Comparison of ENCODE assay signal across 22 cellular contexts in the genomic region with DNA sequence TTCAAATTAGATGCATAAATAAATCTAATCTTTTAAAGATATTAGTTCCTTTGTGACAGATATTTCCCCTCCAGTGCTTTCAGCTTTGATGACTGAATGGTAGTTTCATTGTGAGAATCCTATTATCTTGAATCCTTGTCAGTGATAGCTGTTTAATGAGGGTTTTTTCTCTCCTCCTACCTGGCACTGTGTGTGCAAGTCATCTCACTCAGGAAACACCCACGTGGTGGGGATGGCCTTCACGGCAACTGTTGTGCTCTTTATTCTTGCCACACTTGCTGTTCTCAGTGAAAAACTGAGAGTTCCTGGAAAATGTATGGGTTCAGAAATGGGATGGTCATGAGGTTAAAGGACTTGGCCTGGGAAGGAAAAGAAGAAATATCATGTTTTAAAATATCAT.
DNase-seq lines count a peak whose midpoint lies in the region; ATAC-seq and TF ChIP-seq lines count a peak whose summit lies in the region.
"Had no signal": no experiment of that assay in that cellular context is flagged by ENCODE, and none has a peak within 500 bp of the region (broad histone marks: within the 10 kb centered on the region; RNA-seq: fewer than 3 reads in every experiment).

No MANE protein-coding gene starts in this region.

- H2AFZ ChIP-seq in neural progenitor cell (replicated peaks): no peak overlapping the region

- H3K4me3 Mint-ChIP-seq in neural progenitor cell: no peak overlapping the region
- no peak overlapping the region for H3K4me3 Mint-ChIP-seq in effector memory CD8-positive, alpha-beta T cell
- H3K4me3 Mint-ChIP-seq: CD4-positive, alpha-beta memory T cell had no signal

- no peak overlapping the region for H3K4me3 ChIP-seq in neural progenitor cell
- H3K4me3 ChIP-seq: BLaER1, MG63 had no signal

- peaks cover 2% of the 10 kb centered on the region for H3K27me3 Mint-ChIP-seq in neural progenitor cell (ENCODE audit: insufficient read depth, low read depth)
- H3K27me3 Mint-ChIP-seq in effector memory CD8-positive, alpha-beta T cell: no peaks in the 10 kb centered on the region

- peak overlapping the region; percentile 3 for H3K27ac Mint-ChIP-seq in neural progenitor cell
- no peak overlapping the region for H3K27ac Mint-ChIP-seq in effector memory CD8-positive, alpha-beta T cell
- H3K27ac Mint-ChIP-seq: CD4-positive, alpha-beta memory T cell had no signal

- no peaks in the 10 kb centered on the region for H3K27me3 ChIP-seq in neural progenitor cell
- H3K27me3 ChIP-seq: BLaER1, MG63 had no signal

- H3K4me1 ChIP-seq in neural progenitor cell: peaks cover 11% of the 10 kb centered on the region
- H3K4me1 ChIP-seq: BLaER1 had no signal

- H3K79me2 ChIP-seq in neural progenitor cell (ENCODE audit: low read depth): no peaks in the 10 kb centered on the region

- H3F3A ChIP-seq in neural progenitor cell (ENCODE audit: low read depth): no peaks in the 10 kb centered on the region

- no peaks in the 10 kb centered on the region for H4K20me1 ChIP-seq in neural progenitor cell (ENCODE audit: low read depth)
- H4K20me1 ChIP-seq: BLaER1 had no signal

- peaks cover 5% of the 10 kb centered on the region for H3K36me3 Mint-ChIP-seq in neural progenitor cell
- no peaks in the 10 kb centered on the region for H3K36me3 Mint-ChIP-seq in effector memory CD8-positive, alpha-beta T cell (ENCODE audit: insufficient read depth)
- H3K36me3 Mint-ChIP-seq: CD4-positive, alpha-beta memory T cell had no signal

- H3K36me3 ChIP-seq in neural progenitor cell: no peaks in the 10 kb centered on the region
- H3K36me3 ChIP-seq: BLaER1, MG63 had no signal

- peaks cover 11% of the 10 kb centered on the region for H3K9me3 Mint-ChIP-seq in neural progenitor cell
- H3K9me3 Mint-ChIP-seq in effector memory CD8-positive, alpha-beta T cell: no peaks in the 10 kb centered on the region

- H3K27ac ChIP-seq in neural progenitor cell: no peak overlapping the region
- H3K27ac ChIP-seq: BLaER1 had no signal

- H3K4me2 ChIP-seq in neural progenitor cell: no peak overlapping the region
- H3K4me2 ChIP-seq: BLaER1 had no signal

- peak; percentile 38 for DNase-seq in activated CD4-positive, alpha-beta T cell treated with anti-CD3 and anti-CD28 coated beads for 48 hours
- no peak for DNase-seq in activated CD4-positive, alpha-beta T cell treated with anti-CD3 and anti-CD28 coated beads, Interleukin-2, amount 50 U/mL, for 1 hour
- peak; percentile 7 for DNase-seq in stimulated activated CD4-positive, alpha-beta T cell treated with anti-CD3 and anti-CD28 coated beads, Interleukin-1b, Interleukin-23, amount 100 ng/mL, for 48 hours
- DNase-seq in stimulated activated CD4-positive, alpha-beta T cell treated with anti-CD3 and anti-CD28 coated beads, Interleukin-2, amount 100 ng/mL, for 48 hours: no peak
- DNase-seq in neural progenitor cell (ENCODE audit: low spot score) (no peak), NCI-H2171 treated with DMSO at 0.1 percent for 48 hours (lab: John Stamatoyannopoulos, UW) (no peak)
- no peak for DNase-seq in effector memory CD8-positive, alpha-beta T cell
- DNase-seq: CD4-positive, alpha-beta memory T cell; DMS153; GF-D8; Kasumi-1; MG63; NCI-H1092; NCI-H1436 treated with DMSO at 0.1 percent for 48 hours; NCI-H2029 treated with DMSO at 0.1 percent for 48 hours; NCI-H2171; NCI-H446 treated with DMSO at 0.1 percent for 48 hours; NCI-H69; NK-92 treated with Interleukin-12 subunit alpha and Interleukin-12 subunit beta, amount 100 ng/mL, for 24 hours; Right ventricle myocardium superior had no signal

- H3K9ac ChIP-seq in neural progenitor cell: no peak overlapping the region
- H3K9ac ChIP-seq: BLaER1 had no signal

- peaks cover 21% of the 10 kb centered on the region for H3K4me1 Mint-ChIP-seq in neural progenitor cell
- H3K4me1 Mint-ChIP-seq in effector memory CD8-positive, alpha-beta T cell (ENCODE audit: low read depth in 2 of 2): no peaks in the 10 kb centered on the region
- H3K4me1 Mint-ChIP-seq: CD4-positive, alpha-beta memory T cell had no signal

- TF ChIP-seq CTCF in neural progenitor cell (IDR thresholded peaks at IDR 0.05): no peak

- no peak for ATAC-seq in effector memory CD8-positive, alpha-beta T cell (replicated peaks)
- no peak for ATAC-seq in GM21381 (IDR thresholded peaks at IDR 0.05; ENCODE audit: unreplicated experiment)

- H3K9me3 ChIP-seq in neural progenitor cell (ENCODE audit: low read depth): no peaks in the 10 kb centered on the region
- H3K9me3 ChIP-seq: BLaER1, MG63 had no signal

Comparison
In these comparisons a context has a peak if more than half of its experiments do, and no peak if none do; other contexts are left out.
1. DNase-seq: peak in activated CD4-positive, alpha-beta T cell treated with anti-CD3 and anti-CD28 coated beads for 48 hours (single experiment) and stimulated activated CD4-positive, alpha-beta T cell treated with anti-CD3 and anti-CD28 coated beads, Interleukin-1b, Interleukin-23, amount 100 ng/mL, for 48 hours (single experiment); none in activated CD4-positive, alpha-beta T cell treated with anti-CD3 and anti-CD28 coated beads, Interleukin-2, amount 50 U/mL, for 1 hour (single experiment), stimulated activated CD4-positive, alpha-beta T cell treated with anti-CD3 and anti-CD28 coated beads, Interleukin-2, amount 100 ng/mL, for 48 hours (0 of 2), neural progenitor cell (single experiment), effector memory CD8-positive, alpha-beta T cell (0 of 3) and NCI-H2171 treated with DMSO at 0.1 percent for 48 hours (single experiment).